Comparison of ENCODE assay signal across 8 cellular contexts in genomic region chr17:64736804-64737492, GRCh38.
DNase-seq lines count a peak whose midpoint lies in the region; FAIRE-seq and TF ChIP-seq lines count a peak whose summit lies in the region.

No MANE protein-coding gene starts in this region.

- no peaks in the 10 kb centered on the region for H3K9me3 Mint-ChIP-seq in CD8-positive, alpha-beta memory T cell
- no peaks in the 10 kb centered on the region for H3K9me3 Mint-ChIP-seq in nephron

- FAIRE-seq in urothelium cell line (lab: Jason Lieb, UNC), result no peak

- DNase-seq in CD8-positive, alpha-beta memory T cell, result peak; percentile 10 to 70 (median 38)
- DNase-seq in Jurkat, Clone E6-1 (ENCODE audit: low read depth, low spot score), result peak; percentile 59
- DNase-seq in WERI-Rb-1 (peak; percentile 65), dedifferentiated amniotic fluid mesenchymal stem cell (ENCODE audit: extremely low spot score) (peak; percentile 29), ecto neural progenitor cell (ENCODE audit: low spot score) (no peak), urothelium cell line (ENCODE audit: low spot score) (no peak), NCI-H128 (lab: John Stamatoyannopoulos, UW; ENCODE audit: unreplicated experiment) (no peak)

- no peak overlapping the region for H3K27ac ChIP-seq in CD8-positive, alpha-beta memory T cell (ENCODE audit: low read depth, low read length)
- H3K27ac ChIP-seq in WERI-Rb-1, result no peak overlapping the region

- H3K27me3 ChIP-seq in CD8-positive, alpha-beta memory T cell (ENCODE audit: insufficient read depth, low read length, poor library complexity, severe bottlenecking), result no peaks in the 10 kb centered on the region
- H3K27me3 ChIP-seq in WERI-Rb-1 (ENCODE audit: insufficient read depth, low read depth, severe bottlenecking), result no peaks in the 10 kb centered on the region

- no peaks in the 10 kb centered on the region for H3K36me3 ChIP-seq in CD8-positive, alpha-beta memory T cell (ENCODE audit: insufficient read depth, low read length)
- no peaks in the 10 kb centered on the region for H3K36me3 ChIP-seq in WERI-Rb-1

- H3K36me3 Mint-ChIP-seq in CD8-positive, alpha-beta memory T cell, result no peaks in the 10 kb centered on the region
- no peaks in the 10 kb centered on the region for H3K36me3 Mint-ChIP-seq in nephron (ENCODE audit: low read depth)

- peak; percentile 68 for TF ChIP-seq CTCF in WERI-Rb-1 (IDR thresholded peaks at IDR 0.05; ENCODE audit: low read depth, low read length)
- TF ChIP-seq CTCF in nephron (IDR thresholded peaks at IDR 0.05; ENCODE audit: unreplicated experiment in 3 of 3), result peak in 2 of 3 experiments; percentile 24 to 26

- CTCF ChIA-PET in CD8-positive, alpha-beta memory T cell (lab: Charles Lee), result interaction anchor here (0.8 to 5.8 kb wide), 10 partner anchors 11 to 317 kb away, joined by 3 to 29 read pairs (median 3); no protein-coding TSS in a partner anchor

- H3K4me3 Mint-ChIP-seq in CD8-positive, alpha-beta memory T cell, result no peak overlapping the region
- no peak overlapping the region for H3K4me3 Mint-ChIP-seq in nephron

- H3K4me1 ChIP-seq in CD8-positive, alpha-beta memory T cell (ENCODE audit: insufficient read depth, low read length), result peaks cover 12% of the 10 kb centered on the region

- POLR2A ChIA-PET in CD8-positive, alpha-beta memory T cell (lab: Charles Lee), result no interaction called here

- no peaks in the 10 kb centered on the region for H3K27me3 Mint-ChIP-seq in CD8-positive, alpha-beta memory T cell
- H3K27me3 Mint-ChIP-seq in nephron (ENCODE audit: low read depth), result no peaks in the 10 kb centered on the region

- no peaks in the 10 kb centered on the region for H3K9me3 ChIP-seq in CD8-positive, alpha-beta memory T cell (ENCODE audit: low read length)
- H3K9me3 ChIP-seq in WERI-Rb-1 (ENCODE audit: severe bottlenecking), result peaks cover 2% of the 10 kb centered on the region

- no peak overlapping the region for H3K4me3 ChIP-seq in CD8-positive, alpha-beta memory T cell (ENCODE audit: low read length)
- H3K4me3 ChIP-seq in Jurkat, Clone E6-1 (ENCODE audit: low read length), result no peak overlapping the region
- H3K4me3 ChIP-seq in WERI-Rb-1 (ENCODE audit: low read depth, low read length), result no peak overlapping the region

- peaks cover 5 to 10% (median 7%) of the 10 kb centered on the region in 3 donors for H3K4me1 Mint-ChIP-seq in CD8-positive, alpha-beta memory T cell
- H3K4me1 Mint-ChIP-seq in nephron, result peaks cover 34% of the 10 kb centered on the region

- H3K27ac Mint-ChIP-seq in CD8-positive, alpha-beta memory T cell, result peak overlapping the region in 1 of 8 donors; percentile 48
- peak overlapping the region in 2 of 3 experiments; percentile 14 to 18 for H3K27ac Mint-ChIP-seq in nephron

Comparison
In these comparisons a context has a peak if more than half of its experiments do, and no peak if none do; other contexts are left out.
1. DNase-seq: peak in CD8-positive, alpha-beta memory T cell (5 of 5), Jurkat, Clone E6-1 (single experiment), WERI-Rb-1 (single experiment) and dedifferentiated amniotic fluid mesenchymal stem cell (single experiment); none in ecto neural progenitor cell (single experiment), urothelium cell line (single experiment) and NCI-H128 (single experiment).